In genomic region chr9:131407717-131408195, GRCh38 we compare ENCODE assay signal across 8 cellular contexts. TPM values are rescaled to one million over a fixed set of nuclear protein-coding genes. Genes with fewer than 3 reads are reported as not detected.
A peak's percentile ranks its signal among the peaks of the same experiment; 100 is the strongest.
DNase-seq lines count a peak whose midpoint lies in the region; ATAC-seq, FAIRE-seq and TF ChIP-seq lines count a peak whose summit lies in the region.

No MANE protein-coding gene starts in this region.

- H3K36me3 ChIP-seq in HCT116 (ENCODE audit: control insufficient read depth in 1 of 2, insufficient read depth in 2 of 2, low read length in 2 of 2), result no peaks in the 10 kb centered on the region; a peak in 2 of 4 replicates

- H3K27me3 ChIP-seq in HCT116 (ENCODE audit: insufficient read depth, low read length), result no peaks in the 10 kb centered on the region

- no peak for TF ChIP-seq POLR2A in HCT116 (IDR thresholded peaks at IDR 0.05; ENCODE audit: borderline replicate concordance, extremely low read depth, insufficient read depth, insufficient read length)

- H2AFZ ChIP-seq in HCT116 (ENCODE audit: low read depth, low read length, poor library complexity, severe bottlenecking), result no peak overlapping the region

- in situ Hi-C loops in SK-MEL-5 (cut with HindIII; ENCODE audit: low pct_unique_long_range_greater_than_20kb, low sequenced_read_pairs), result no loop called here

- peak overlapping the region; percentile 2 for H3K4me3 Mint-ChIP-seq in stimulated activated memory B cell treated with anti-CD40 and anti-IgM and Interleukin-4, amounts not matched to agents 10 μg/mL and 1 μg/mL and 100 μg/mL, for 72 hours

- no peak overlapping the region; the same call in 1 of the 2 replicates for H3K4me2 ChIP-seq in HCT116 (ENCODE audit: low read length)

- peak; percentile 65 for ATAC-seq in HCT116
- ATAC-seq in stimulated activated memory B cell treated with anti-CD40 and anti-IgM and Interleukin-4, amounts not matched to agents 10 μg/mL and 1 μg/mL and 100 μg/mL, for 72 hours, result peak; percentile 72

- peaks cover 17 to 41% of the 10 kb centered on the region in 2 experiments for H3K4me1 ChIP-seq in HCT116 (ENCODE audit: control insufficient read depth in 1 of 2, insufficient read depth in 2 of 2, low read length in 2 of 2)

- no peaks in the 10 kb centered on the region for H3K9me2 ChIP-seq in HCT116 (ENCODE audit: insufficient read depth)

- H3K27me3 Mint-ChIP-seq in stimulated activated memory B cell treated with anti-CD40 and anti-IgM and Interleukin-4, amounts not matched to agents 10 μg/mL and 1 μg/mL and 100 μg/mL, for 72 hours, result no peaks in the 10 kb centered on the region

- H3K27ac ChIP-seq in HCT116 (ENCODE audit: low read depth, low read length), result no peak overlapping the region

- no peaks in the 10 kb centered on the region for H3K9me3 ChIP-seq in HCT116 (ENCODE audit: control insufficient read depth in 1 of 2, insufficient read depth in 1 of 2, low read depth in 1 of 2, low read length in 2 of 2)

- POLR2A ChIA-PET in HCT116 (lab: Charles Lee), result interaction anchor here (0.6 kb wide), 1 partner anchor 34 kb away, joined by 3 read pairs; no protein-coding TSS in a partner anchor

- H3K27ac Mint-ChIP-seq in stimulated activated memory B cell treated with anti-CD40 and anti-IgM and Interleukin-4, amounts not matched to agents 10 μg/mL and 1 μg/mL and 100 μg/mL, for 72 hours, result peak overlapping the region; percentile 19

- no peaks in the 10 kb centered on the region for H3K9me3 Mint-ChIP-seq in stimulated activated memory B cell treated with anti-CD40 and anti-IgM and Interleukin-4, amounts not matched to agents 10 μg/mL and 1 μg/mL and 100 μg/mL, for 72 hours

- peaks cover 20% of the 10 kb centered on the region for H3K36me3 Mint-ChIP-seq in stimulated activated memory B cell treated with anti-CD40 and anti-IgM and Interleukin-4, amounts not matched to agents 10 μg/mL and 1 μg/mL and 100 μg/mL, for 72 hours

- H3K4me1 Mint-ChIP-seq in stimulated activated memory B cell treated with anti-CD40 and anti-IgM and Interleukin-4, amounts not matched to agents 10 μg/mL and 1 μg/mL and 100 μg/mL, for 72 hours, result peaks cover 83% of the 10 kb centered on the region

- CTCF ChIA-PET in HCT116 (lab: Charles Lee), result no interaction called here

- FAIRE-seq in urothelium cell line (lab: Jason Lieb, UNC), result no peak

- no peak for DNase-seq in HCT116 (ENCODE audit: low read depth, low spot score)
- DNase-seq in SK-MEL-5 (ENCODE audit: low read depth, low spot score), result peak; percentile 71
- DNase-seq in cardiac fibroblast (ENCODE audit: low read depth in 2 of 2), result peak; percentile 59 to 64
- DNase-seq in islet precursor cell, result peak; percentile 92
- DNase-seq in urothelium cell line (ENCODE audit: low spot score), result no peak
- no peak for DNase-seq in DMS79 (lab: John Stamatoyannopoulos, UW)
- no peak for DNase-seq in NCI-H2171 treated with DMSO at 0.1 percent for 48 hours (lab: John Stamatoyannopoulos, UW)

- H3K4me3 ChIP-seq in HCT116 (replicated peaks in 1 of 2; ENCODE audit: low read depth in 1 of 2, low read length in 2 of 2), result no peak overlapping the region
- no peak overlapping the region for H3K4me3 ChIP-seq in cardiac fibroblast (replicated peaks in 1 of 2; ENCODE audit: low read depth in 2 of 2, low read length in 2 of 2)

- H3K79me2 ChIP-seq in HCT116 (ENCODE audit: insufficient read depth, low read length), result peaks cover 99% of the 10 kb centered on the region

- no TSS peak for BruUV-seq in HCT116 (replicated peaks; lab: Mats Ljungman, UMichigan)

- intact Hi-C loops in HCT116 (cut with micrococcal nuclease), result no loop called here

- RAD21 ChIA-PET in HCT116 (lab: Charles Lee; ENCODE audit: low non-redundant PET in 1 of 2, low total read pairs in 2 of 2, uncharacterized antibody in 2 of 2, unreplicated experiment in 2 of 2), result no interaction called here

- TF ChIP-seq RAD21 in HCT116 (IDR thresholded peaks at IDR 0.05; ENCODE audit: low read depth), result no peak

- TF ChIP-seq CTCF in HCT116 (IDR thresholded peaks at IDR 0.05 in 2 of 3, conservative IDR thresholded peaks at IDR 0.05 in 1 of 3; ENCODE audit: borderline replicate concordance in 1 of 3, insufficient read depth in 1 of 3, low read depth in 2 of 3, low read length in 2 of 3), result peak in 1 of 3 experiments; percentile 28; a peak in 1 of 6 replicates
- TF ChIP-seq CTCF in cardiac fibroblast (IDR thresholded peaks at IDR 0.05; ENCODE audit: low read depth, low read length), result peak; percentile 48

- peaks cover 65% of the 10 kb centered on the region for H4K20me1 ChIP-seq in HCT116 (ENCODE audit: insufficient read depth)

- no peak overlapping the region for H3K9ac ChIP-seq in HCT116 (ENCODE audit: low read length)

TF ChIP-seq in HCT116, 20 proteins besides CTCF, POLR2A, EP300 and RAD21:
- no peak for TF ChIP-seq MAX (IDR thresholded peaks at IDR 0.05)
- TF ChIP-seq SRF (IDR thresholded peaks at IDR 0.05; ENCODE audit: low read depth), result no peak
- no peak for TF ChIP-seq POLR2AphosphoS5 (IDR thresholded peaks at IDR 0.05; ENCODE audit: low read depth, low read length)
- TF ChIP-seq TCF7L2 (IDR thresholded peaks at IDR 0.05; ENCODE audit: borderline replicate concordance, extremely low read depth, insufficient read depth, insufficient read length), result no peak
- TF ChIP-seq ATF3 (IDR thresholded peaks at IDR 0.05), result no peak
- no peak for TF ChIP-seq ZNF274 (IDR thresholded peaks at IDR 0.05; ENCODE audit: low read depth, low read length)
- no peak for TF ChIP-seq SIN3A (IDR thresholded peaks at IDR 0.05; ENCODE audit: low read depth)
- TF ChIP-seq JUND (IDR thresholded peaks at IDR 0.05), result no peak
- no peak for TF ChIP-seq CBX3 (IDR thresholded peaks at IDR 0.05; ENCODE audit: low read depth)
- no peak for TF ChIP-seq ELF1 (IDR thresholded peaks at IDR 0.05; ENCODE audit: borderline replicate concordance, low read depth)
- no peak for TF ChIP-seq EZH2 (IDR thresholded peaks at IDR 0.05)
- TF ChIP-seq FOSL1 (IDR thresholded peaks at IDR 0.05; ENCODE audit: low read depth), result no peak
- no peak for TF ChIP-seq YY1 (IDR thresholded peaks at IDR 0.05; ENCODE audit: extremely low read depth, insufficient replicate concordance, low read depth, low read length)
- no peak for TF ChIP-seq ZFX (IDR thresholded peaks at IDR 0.05)
TF ChIP-seq in HCT116: peak in this region for 0.

RNA-seq across cellular contexts. Expression of gene PRRC2B, which starts 13.9 kb away (rescaled TPM):
- total RNA-seq in HCT116 (2021; ENCODE audit: unreplicated experiment), result 170 TPM
- 59.0 and 60.8 TPM in 2 replicates for polyA plus RNA-seq in HCT116 (2012)
- total RNA-seq in SK-MEL-5 (2014; rRNA removed; shearing (Covaris generic)), result 40.1 and 68.0 TPM in 2 replicates
- polyA plus RNA-seq in SK-MEL-5 (2015; cell fraction: cytosol; rRNA removed), result 133 and 183 TPM in 2 replicates
- polyA plus RNA-seq in SK-MEL-5 (2015; cell fraction: nucleus; rRNA removed), result 123 and 153 TPM in 2 replicates

Comparison
In these comparisons a context has a peak if more than half of its experiments do, and no peak if none do; other contexts are left out.
1. DNase-seq: peak in SK-MEL-5 (single experiment), cardiac fibroblast (2 of 2) and islet precursor cell (single experiment); none in HCT116 (single experiment), urothelium cell line (single experiment), DMS79 (single experiment) and NCI-H2171 treated with DMSO at 0.1 percent for 48 hours (single experiment).